1 cellular context compared by ENCODE assay signal in genomic region chr22:37425369-37425768, GRCh38.
TF ChIP-seq lines count a peak whose summit lies in the region.

No MANE protein-coding gene starts in this region.

TF ChIP-seq in HCT116, 20 proteins besides CTCF, POLR2A, EP300 and RAD21:
- TF ChIP-seq EZH2phosphoT487 (IDR thresholded peaks at IDR 0.05; ENCODE audit: borderline replicate concordance) (no peak), POLR2AphosphoS5 (IDR thresholded peaks at IDR 0.05; ENCODE audit: low read depth, low read length) (no peak), SP1 (IDR thresholded peaks at IDR 0.05; ENCODE audit: low read depth) (no peak), SRF (IDR thresholded peaks at IDR 0.05; ENCODE audit: low read depth) (no peak), MAX (IDR thresholded peaks at IDR 0.05) (no peak), YY1 (IDR thresholded peaks at IDR 0.05; ENCODE audit: extremely low read depth, insufficient replicate concordance, low read depth, low read length) (no peak), TCF7L2 (IDR thresholded peaks at IDR 0.05; ENCODE audit: borderline replicate concordance, extremely low read depth, insufficient read depth, insufficient read length) (no peak), ATF3 (IDR thresholded peaks at IDR 0.05) (no peak), JUND (IDR thresholded peaks at IDR 0.05) (no peak), ZFX (IDR thresholded peaks at IDR 0.05) (no peak), ELF1 (IDR thresholded peaks at IDR 0.05; ENCODE audit: borderline replicate concordance, low read depth) (no peak)
TF ChIP-seq in HCT116: peak in this region for 0.
